In genomic region chr5:104126980-104127379, GRCh38 we compare ENCODE assay signal across 15 cellular contexts.
DNase-seq lines count a peak whose midpoint lies in the region; ATAC-seq and TF ChIP-seq lines count a peak whose summit lies in the region.
"Had no signal": no experiment of that assay in that cellular context is flagged by ENCODE, and none has a peak within 500 bp of the region (broad histone marks: within the 10 kb centered on the region; RNA-seq: fewer than 3 reads in every experiment).

No MANE protein-coding gene starts in this region.

- H3K9me3 ChIP-seq in neural cell (ENCODE audit: low read length) (no peaks in the 10 kb centered on the region), vagina (no peaks in the 10 kb centered on the region)
- H3K9me3 ChIP-seq: A549, Caco-2 had no signal

- H3K79me2 ChIP-seq in neural cell (replicated peaks; ENCODE audit: insufficient read depth, low read length), result no peaks in the 10 kb centered on the region

- no peaks in the 10 kb centered on the region for H3K4me1 Mint-ChIP-seq in endothelial cell (ENCODE audit: unreplicated experiment)
- H3K4me1 Mint-ChIP-seq: CD14-positive monocyte; CD8-positive, alpha-beta memory T cell had no signal

- no peak overlapping the region for H3K9ac ChIP-seq in neural cell (ENCODE audit: low read length)

- H3K27ac Mint-ChIP-seq in endothelial cell (ENCODE audit: unreplicated experiment), result no peak overlapping the region
- H3K27ac Mint-ChIP-seq: CD14-positive monocyte; CD8-positive, alpha-beta memory T cell; HFFc6 had no signal

- no peak for TF ChIP-seq EP300 in neural cell (conservative IDR thresholded peaks at IDR 0.05; ENCODE audit: poor library complexity, severe bottlenecking)

- H3K4me3 Mint-ChIP-seq in endothelial cell (ENCODE audit: unreplicated experiment), result no peak overlapping the region
- H3K4me3 Mint-ChIP-seq: CD14-positive monocyte; CD8-positive, alpha-beta memory T cell; HFFc6 had no signal

- H3K27me3 Mint-ChIP-seq in endothelial cell (ENCODE audit: unreplicated experiment), result no peaks in the 10 kb centered on the region
- H3K27me3 Mint-ChIP-seq: CD8-positive, alpha-beta memory T cell had no signal

- H3K4me3 ChIP-seq in neural cell (ENCODE audit: low read length) (no peak overlapping the region), vagina (no peak overlapping the region)
- H3K4me3 ChIP-seq: A549 had no signal

- TF ChIP-seq RAD21 in neural cell (conservative IDR thresholded peaks at IDR 0.05), result no peak

- no peak for TF ChIP-seq POLR2A in vagina (IDR thresholded peaks at IDR 0.05)

- no peaks in the 10 kb centered on the region for H3K9me2 ChIP-seq in neural cell (ENCODE audit: insufficient read depth, low read length)

- H3K4me2 ChIP-seq in neural cell (ENCODE audit: low read length), result no peak overlapping the region
- H3K4me2 ChIP-seq: A549 had no signal

- H3K36me3 ChIP-seq in neural cell (ENCODE audit: insufficient read depth, low read length) (no peaks in the 10 kb centered on the region), vagina (no peaks in the 10 kb centered on the region)

- no peak for TF ChIP-seq CTCF in neural cell (IDR thresholded peaks at IDR 0.05; ENCODE audit: poor library complexity, severe bottlenecking)
- no peak for TF ChIP-seq CTCF in endothelial cell (IDR thresholded peaks at IDR 0.05; ENCODE audit: unreplicated experiment)
- TF ChIP-seq CTCF in vagina (IDR thresholded peaks at IDR 0.05), result no peak

- intact Hi-C loops in vagina (cut with DNase I), result no loop called here

- peak; percentile 6 for DNase-seq in HT1080 (ENCODE audit: low read depth)
- DNase-seq in RKO (ENCODE audit: low spot score), result peak; percentile 7
- DNase-seq in endothelial cell (ENCODE audit: low spot score), result no peak
- DNase-seq in vagina (ENCODE audit: extremely low spot score in 2 of 2), result no peak
- no peak for DNase-seq in NCI-H1048 (lab: John Stamatoyannopoulos, UW)
- DNase-seq: Caco-2; CD8-positive, alpha-beta memory T cell; DND-41; GDM1; HCEC 1CT; HFFc6 had no signal

- H3K27me3 ChIP-seq in neural cell (ENCODE audit: insufficient read depth, low read depth, low read length) (no peaks in the 10 kb centered on the region), vagina (no peaks in the 10 kb centered on the region)

- H3K27ac ChIP-seq in neural cell (ENCODE audit: low read length) (no peak overlapping the region), vagina (no peak overlapping the region)
- H3K27ac ChIP-seq: A549 had no signal

- no peaks in the 10 kb centered on the region for H3K4me1 ChIP-seq in vagina
- H3K4me1 ChIP-seq: A549, Caco-2 had no signal

- H3F3A ChIP-seq in neural cell (ENCODE audit: insufficient read depth, low read length, poor library complexity, severe bottlenecking), result no peaks in the 10 kb centered on the region

- no peak for ATAC-seq in GM21576 (IDR thresholded peaks at IDR 0.05; ENCODE audit: unreplicated experiment)
- ATAC-seq: A549 had no signal

- H3K9me3 Mint-ChIP-seq in endothelial cell (ENCODE audit: unreplicated experiment), result no peaks in the 10 kb centered on the region

- no peaks in the 10 kb centered on the region for H4K20me1 ChIP-seq in neural cell (ENCODE audit: insufficient read depth)

- no peak overlapping the region for H2AFZ ChIP-seq in neural cell (ENCODE audit: low read depth, low read length)

- H3K36me3 Mint-ChIP-seq in endothelial cell (ENCODE audit: low read depth, unreplicated experiment), result no peaks in the 10 kb centered on the region
- H3K36me3 Mint-ChIP-seq: CD14-positive monocyte; CD8-positive, alpha-beta memory T cell had no signal

TF ChIP-seq in neural cell, 6 proteins besides CTCF, POLR2A, EP300 and RAD21:
- TF ChIP-seq POLR2AphosphoS5 (IDR thresholded peaks at IDR 0.05), result peak; percentile 51
- TF ChIP-seq MXI1 (conservative IDR thresholded peaks at IDR 0.05; ENCODE audit: poor library complexity, severe bottlenecking), result no peak
- TF ChIP-seq SMC3 (conservative IDR thresholded peaks at IDR 0.05; ENCODE audit: poor library complexity), result no peak
- TF ChIP-seq REST (IDR thresholded peaks at IDR 0.05; ENCODE audit: borderline replicate concordance), result peak; percentile 31

Comparison
In these comparisons a context has a peak if more than half of its experiments do, and no peak if none do; other contexts are left out.
1. DNase-seq: peak in HT1080 (single experiment) and RKO (single experiment); none in endothelial cell (single experiment), vagina (0 of 2) and NCI-H1048 (single experiment).